Comparison of ENCODE assay signal across 8 cellular contexts in the genomic region with DNA sequence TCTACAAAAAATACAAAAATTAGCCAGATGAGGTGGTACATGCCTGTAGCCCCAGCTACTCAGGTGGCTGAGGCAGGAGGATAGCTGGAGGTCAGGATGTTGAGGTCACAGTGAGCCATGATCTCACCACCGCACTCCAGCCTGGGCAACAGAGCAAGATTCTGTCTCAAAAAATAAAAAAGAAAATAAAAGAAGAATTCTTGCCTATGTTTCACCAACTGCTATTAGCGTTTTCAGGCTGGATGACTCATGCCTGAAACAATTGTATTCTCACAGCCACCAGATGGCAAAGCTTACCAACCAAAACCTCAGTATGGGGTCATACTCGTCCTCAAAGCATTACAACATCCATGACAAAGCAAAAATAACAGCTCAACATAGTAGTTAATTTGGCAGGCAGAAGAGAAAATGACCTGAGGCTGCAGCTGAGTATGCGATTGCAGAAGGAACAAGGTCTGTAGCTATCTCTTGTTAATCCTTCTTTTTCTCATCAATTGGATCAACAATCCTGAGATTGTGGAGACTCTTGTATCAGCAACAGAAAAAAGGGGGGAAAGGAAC. TPM values are rescaled to one million over a fixed set of nuclear protein-coding genes. Genes with fewer than 3 reads are reported as not detected.
DNase-seq lines count a peak whose midpoint lies in the region; ATAC-seq and TF ChIP-seq lines count a peak whose summit lies in the region.

No MANE protein-coding gene starts in this region.

- ATAC-seq in HG02852 (IDR thresholded peaks at IDR 0.05; ENCODE audit: unreplicated experiment), result no peak

- TF ChIP-seq CTCF in HEK293 (tag by site-specific recombination; IDR thresholded peaks at IDR 0.05), result 0 out of 2 replicates have a peak, but pooled peaks have one; percentile 32
- TF ChIP-seq CTCF in fibroblast of pulmonary artery (IDR thresholded peaks at IDR 0.05; ENCODE audit: low read length, missing control alignments), result peak; percentile 58
- peak; percentile 55 for TF ChIP-seq CTCF in neural crest cell (conservative IDR thresholded peaks at IDR 0.05)

- H3K27ac ChIP-seq in HEK293 (ENCODE audit: extremely low read depth, low read depth, low read length) (no peak overlapping the region), urinary bladder (ENCODE audit: low read depth) (peak overlapping the region; percentile 6)

- POLR2A ChIA-PET in HEK293 (lab: Yijun Ruan, JAX), result no interaction called here

- no peaks in the 10 kb centered on the region for H3K9me3 ChIP-seq in HEK293 (ENCODE audit: control insufficient read depth, insufficient read depth, low read depth, low read length)

- H3K4me1 Mint-ChIP-seq in activated T-cell treated with anti-CD3 and anti-CD28 coated beads, Interleukin-2, amount 50 U/mL, for 24 hours (ENCODE audit: low read depth), result peaks cover 13% of the 10 kb centered on the region
- H3K4me1 Mint-ChIP-seq in neural crest cell, result peaks cover 10% of the 10 kb centered on the region

- H3K4me3 ChIP-seq in HEK293 (ENCODE audit: low read depth, low read length) (no peak overlapping the region), fibroblast of pulmonary artery (replicated peaks; ENCODE audit: low read depth, low read length) (no peak overlapping the region), urinary bladder (ENCODE audit: low read depth, low read length) (no peak overlapping the region)

- peak overlapping the region; percentile 19 for H3K4me3 Mint-ChIP-seq in activated T-cell treated with anti-CD3 and anti-CD28 coated beads, Interleukin-2, amount 50 U/mL, for 24 hours
- no peak overlapping the region for H3K4me3 Mint-ChIP-seq in neural crest cell

- H3K27me3 Mint-ChIP-seq in activated T-cell treated with anti-CD3 and anti-CD28 coated beads, Interleukin-2, amount 50 U/mL, for 24 hours, result no peaks in the 10 kb centered on the region
- no peaks in the 10 kb centered on the region for H3K27me3 Mint-ChIP-seq in neural crest cell (ENCODE audit: low read depth)

- H3K36me3 ChIP-seq in HEK293 (ENCODE audit: control insufficient read depth in 2 of 2, insufficient read depth in 1 of 2, low read length in 2 of 2) (peaks cover 14 to 16% of the 10 kb centered on the region in 2 experiments; a peak in 2 of 3 replicates), urinary bladder (ENCODE audit: insufficient read depth) (peaks cover 5% of the 10 kb centered on the region)

- peak overlapping the region; percentile 90 for H3K27ac Mint-ChIP-seq in activated T-cell treated with anti-CD3 and anti-CD28 coated beads, Interleukin-2, amount 50 U/mL, for 24 hours
- peak overlapping the region; percentile 15 for H3K27ac Mint-ChIP-seq in neural crest cell (ENCODE audit: unreplicated experiment)

- CTCF ChIA-PET in HEK293 (lab: Yijun Ruan, JAX), result interaction anchor here (0.5 to 1.9 kb wide), 7 partner anchors 20 to 336 kb away, joined by 3 to 21 read pairs (median 6); a partner anchor contains a TSS

- H3K9me3 Mint-ChIP-seq in activated T-cell treated with anti-CD3 and anti-CD28 coated beads, Interleukin-2, amount 50 U/mL, for 24 hours, result no peaks in the 10 kb centered on the region
- no peaks in the 10 kb centered on the region for H3K9me3 Mint-ChIP-seq in neural crest cell

- WGBS in urinary bladder, result 23% methylated on average over 4 of the region's 4 CpGs

- H3K4me1 ChIP-seq in HEK293 (ENCODE audit: control insufficient read depth, insufficient read depth, low read length) (no peaks in the 10 kb centered on the region), urinary bladder (ENCODE audit: insufficient read depth) (no peaks in the 10 kb centered on the region)

- peaks cover 61% of the 10 kb centered on the region for H3K36me3 Mint-ChIP-seq in activated T-cell treated with anti-CD3 and anti-CD28 coated beads, Interleukin-2, amount 50 U/mL, for 24 hours (ENCODE audit: low read depth)
- H3K36me3 Mint-ChIP-seq in neural crest cell (ENCODE audit: low read depth), result peaks cover 6% of the 10 kb centered on the region

- DNase-seq in DMS53 (lab: John Stamatoyannopoulos, UW) (peak; percentile 88), NCI-H2227 (lab: John Stamatoyannopoulos, UW; ENCODE audit: unreplicated experiment) (peak; percentile 66), fibroblast of pulmonary artery (ENCODE audit: low read depth) (peak; percentile 99), neural crest cell (ENCODE audit: low read depth, low spot score) (no peak)
- DNase-seq in activated T-cell treated with anti-CD3 and anti-CD28 coated beads, Interleukin-2, amount 50 U/mL, for 24 hours, result peak; percentile 38

TF ChIP-seq in HEK293, 187 proteins besides CTCF, POLR2A, EP300 and RAD21 (continues in another document):
- TF ChIP-seq, protein P1, sequence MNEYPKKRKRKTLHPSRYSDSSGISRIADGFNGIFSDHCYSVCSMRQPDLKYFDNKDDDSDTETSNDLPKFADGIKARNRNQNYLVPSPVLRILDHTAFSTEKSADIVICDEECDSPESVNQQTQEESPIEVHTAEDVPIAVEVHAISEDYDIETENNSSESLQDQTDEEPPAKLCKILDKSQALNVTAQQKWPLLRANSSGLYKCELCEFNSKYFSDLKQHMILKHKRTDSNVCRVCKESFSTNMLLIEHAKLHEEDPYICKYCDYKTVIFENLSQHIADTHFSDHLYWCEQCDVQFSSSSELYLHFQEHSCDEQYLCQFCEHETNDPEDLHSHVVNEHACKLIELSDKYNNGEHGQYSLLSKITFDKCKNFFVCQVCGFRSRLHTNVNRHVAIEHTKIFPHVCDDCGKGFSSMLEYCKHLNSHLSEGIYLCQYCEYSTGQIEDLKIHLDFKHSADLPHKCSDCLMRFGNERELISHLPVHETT (tag by site-specific recombination; IDR thresholded peaks at IDR 0.05), result no peak
- no peak for TF ChIP-seq ZNF792 (tag by site-specific recombination; IDR thresholded peaks at IDR 0.05)
- no peak for TF ChIP-seq ZNF202 (tag by site-specific recombination; IDR thresholded peaks at IDR 0.05; ENCODE audit: borderline replicate concordance)
- peak; percentile 78 for TF ChIP-seq ZNF366 (tag by site-specific recombination; conservative IDR thresholded peaks at IDR 0.05)
- peak; percentile 82 for TF ChIP-seq SP7 (tag by site-specific recombination; IDR thresholded peaks at IDR 0.05)
- peak; percentile 91 for TF ChIP-seq ZNF660 (tag by site-specific recombination; IDR thresholded peaks at IDR 0.05)
- no peak for TF ChIP-seq ZNF311 (tag by site-specific recombination; IDR thresholded peaks at IDR 0.05; ENCODE audit: borderline replicate concordance)
- TF ChIP-seq ZNF560 (tag by site-specific recombination; IDR thresholded peaks at IDR 0.05; ENCODE audit: borderline replicate concordance), result no peak
- no peak for TF ChIP-seq ZNF561 (tag by site-specific recombination; IDR thresholded peaks at IDR 0.05; ENCODE audit: borderline replicate concordance)
- TF ChIP-seq ZNF629 (tag by site-specific recombination; IDR thresholded peaks at IDR 0.05), result peak; percentile 90
- TF ChIP-seq WT1 (tag by site-specific recombination; IDR thresholded peaks at IDR 0.05), result no peak
- TF ChIP-seq ZNF184 (tag by site-specific recombination; IDR thresholded peaks at IDR 0.05), result peak; percentile 46; the same call in 1 of the 2 replicates
- peak; percentile 89 for TF ChIP-seq ZNF654 (tag by site-specific recombination; IDR thresholded peaks at IDR 0.05; ENCODE audit: low read depth)
- TF ChIP-seq PRDM1 (tag by site-specific recombination; IDR thresholded peaks at IDR 0.05), result peak; percentile 76
- peak; percentile 71; the same call in 1 of the 2 replicates for TF ChIP-seq ZBTB21 (tag by site-specific recombination; IDR thresholded peaks at IDR 0.05)
- TF ChIP-seq ZNF169 (tag by site-specific recombination; IDR thresholded peaks at IDR 0.05), result no peak
- TF ChIP-seq ZNF600 (tag by site-specific recombination; IDR thresholded peaks at IDR 0.05), result peak; percentile 70
- TF ChIP-seq ZBTB17 (tag by site-specific recombination; IDR thresholded peaks at IDR 0.05), result peak; percentile 85
- TF ChIP-seq, protein P2, sequence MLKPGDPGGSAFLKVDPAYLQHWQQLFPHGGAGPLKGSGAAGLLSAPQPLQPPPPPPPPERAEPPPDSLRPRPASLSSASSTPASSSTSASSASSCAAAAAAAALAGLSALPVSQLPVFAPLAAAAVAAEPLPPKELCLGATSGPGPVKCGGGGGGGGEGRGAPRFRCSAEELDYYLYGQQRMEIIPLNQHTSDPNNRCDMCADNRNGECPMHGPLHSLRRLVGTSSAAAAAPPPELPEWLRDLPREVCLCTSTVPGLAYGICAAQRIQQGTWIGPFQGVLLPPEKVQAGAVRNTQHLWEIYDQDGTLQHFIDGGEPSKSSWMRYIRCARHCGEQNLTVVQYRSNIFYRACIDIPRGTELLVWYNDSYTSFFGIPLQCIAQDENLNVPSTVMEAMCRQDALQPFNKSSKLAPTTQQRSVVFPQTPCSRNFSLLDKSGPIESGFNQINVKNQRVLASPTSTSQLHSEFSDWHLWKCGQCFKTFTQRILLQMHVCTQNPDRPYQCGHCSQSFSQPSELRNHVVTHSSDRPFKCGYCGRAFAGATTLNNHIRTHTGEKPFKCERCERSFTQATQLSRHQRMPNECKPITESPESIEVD (tag by site-specific recombination; IDR thresholded peaks at IDR 0.05), result peak; percentile 22; the same call in 1 of the 2 replicates
- TF ChIP-seq, protein P3, sequence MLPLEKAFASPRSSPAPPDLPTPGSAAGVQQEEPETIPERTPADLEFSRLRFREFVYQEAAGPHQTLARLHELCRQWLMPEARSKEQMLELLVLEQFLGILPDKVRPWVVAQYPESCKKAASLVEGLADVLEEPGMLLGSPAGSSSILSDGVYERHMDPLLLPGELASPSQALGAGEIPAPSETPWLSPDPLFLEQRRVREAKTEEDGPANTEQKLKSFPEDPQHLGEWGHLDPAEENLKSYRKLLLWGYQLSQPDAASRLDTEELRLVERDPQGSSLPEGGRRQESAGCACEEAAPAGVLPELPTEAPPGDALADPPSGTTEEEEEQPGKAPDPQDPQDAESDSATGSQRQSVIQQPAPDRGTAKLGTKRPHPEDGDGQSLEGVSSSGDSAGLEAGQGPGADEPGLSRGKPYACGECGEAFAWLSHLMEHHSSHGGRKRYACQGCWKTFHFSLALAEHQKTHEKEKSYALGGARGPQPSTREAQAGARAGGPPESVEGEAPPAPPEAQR (tag by site-specific recombination; IDR thresholded peaks at IDR 0.05), result no peak
- TF ChIP-seq KLF1 (tag by site-specific recombination; IDR thresholded peaks at IDR 0.05), result no peak
- TF ChIP-seq GLIS1 (tag by site-specific recombination; IDR thresholded peaks at IDR 0.05), result peak; percentile 68
- no peak for TF ChIP-seq ZNF140 (tag by site-specific recombination; IDR thresholded peaks at IDR 0.05)
- no peak for TF ChIP-seq ZNF530 (tag by site-specific recombination; IDR thresholded peaks at IDR 0.05; ENCODE audit: low read depth)
- TF ChIP-seq ZNF658 (tag by site-specific recombination; IDR thresholded peaks at IDR 0.05), result no peak
- peak; percentile 83 for TF ChIP-seq ZEB2 (tag by site-specific recombination; IDR thresholded peaks at IDR 0.05)
- peak; percentile 44; the same call in 1 of the 2 replicates for TF ChIP-seq ZBTB8A (tag by site-specific recombination; IDR thresholded peaks at IDR 0.05)

RNA-seq across cellular contexts. Expression of a gene that starts 52.2 kb away (rescaled TPM):
- total RNA-seq in neural crest cell (99.5 and 103 TPM in 2 replicates), urinary bladder (106 TPM)
- 16.7 TPM for polyA plus RNA-seq in urinary bladder
